Comparison of ENCODE assay signal across 21 cellular contexts in genomic region chrX:49992809-49993208, GRCh38.
DNase-seq lines count a peak whose midpoint lies in the region; ATAC-seq, FAIRE-seq and TF ChIP-seq lines count a peak whose summit lies in the region.
"Had no signal": no experiment of that assay in that cellular context is flagged by ENCODE, and none has a peak within 500 bp of the region (broad histone marks: within the 10 kb centered on the region; RNA-seq: fewer than 3 reads in every experiment).

No MANE protein-coding gene starts in this region.

- intact Hi-C loops in heart right ventricle (cut with DNase I) (no loop called here), left colon (cut with DNase I, micrococcal nuclease) (no loop called here)

- H3K9me3 Mint-ChIP-seq in stimulated activated naive B cell treated with anti-CD40 and anti-IgM and Interleukin-4, amounts not matched to agents 10 μg/mL and 1 μg/mL and 100 μg/mL, for 72 hours: no peaks in the 10 kb centered on the region
- no peaks in the 10 kb centered on the region for H3K9me3 Mint-ChIP-seq in activated CD4-positive, alpha-beta memory T cell treated with anti-CD3 and anti-CD28 coated beads, Interleukin-2, amount 10 ng/mL, durations not matched to agents 7 days and 5 days
- H3K9me3 Mint-ChIP-seq: CD4-positive, alpha-beta T cell had no signal

- H3K27ac ChIP-seq in heart right ventricle (peak overlapping the region in 1 of 10 donors; percentile 48), right atrium auricular region (no peak overlapping the region)

- peak in 1 of 2 donors; percentile 3 for DNase-seq in heart right ventricle
- DNase-seq in right atrium auricular region (ENCODE audit: low spot score): no peak
- DNase-seq in cardiac fibroblast (ENCODE audit: low read depth in 2 of 2): peak; percentile 17 to 26
- DNase-seq in left colon: no peak
- DNase-seq in stimulated activated naive B cell treated with anti-CD40 and anti-IgM and Interleukin-4, amounts not matched to agents 10 μg/mL and 1 μg/mL and 100 μg/mL, for 72 hours: no peak
- no peak for DNase-seq in activated CD4-positive, alpha-beta memory T cell treated with anti-CD3 and anti-CD28 coated beads, Interleukin-2, amount 10 ng/mL, durations not matched to agents 7 days and 5 days
- DNase-seq in urothelium cell line (ENCODE audit: low spot score): no peak
- DNase-seq in NCI-H187 treated with DMSO at 0.1 percent for 48 hours (lab: John Stamatoyannopoulos, UW): no peak
- DNase-seq: CD4-positive, alpha-beta T cell; DMS153; GF-D8; IMR-90; NCI-H1694 treated with DMSO at 0.1 percent for 48 hours; NCI-H2107; NCI-H2227 treated with DMSO at 0.1 percent for 48 hours; NCI-H524; NCI-H82; OCI-M1; SHP77 treated with DMSO at 0.1 percent for 48 hours had no signal

- peaks cover 6 to 19% of the 10 kb centered on the region in 2 donors for H3K36me3 Mint-ChIP-seq in stimulated activated naive B cell treated with anti-CD40 and anti-IgM and Interleukin-4, amounts not matched to agents 10 μg/mL and 1 μg/mL and 100 μg/mL, for 72 hours
- H3K36me3 Mint-ChIP-seq in activated CD4-positive, alpha-beta memory T cell treated with anti-CD3 and anti-CD28 coated beads, Interleukin-2, amount 10 ng/mL, durations not matched to agents 7 days and 5 days (ENCODE audit: low read depth): no peaks in the 10 kb centered on the region

- H3K4me3 ChIP-seq in heart right ventricle (no peak overlapping the region), right atrium auricular region (no peak overlapping the region), cardiac fibroblast (replicated peaks in 1 of 2; ENCODE audit: low read depth in 2 of 2, low read length in 2 of 2) (no peak overlapping the region)
- H3K4me3 ChIP-seq: HAP-1 had no signal

- no peaks in the 10 kb centered on the region for H3K27me3 Mint-ChIP-seq in stimulated activated naive B cell treated with anti-CD40 and anti-IgM and Interleukin-4, amounts not matched to agents 10 μg/mL and 1 μg/mL and 100 μg/mL, for 72 hours
- no peaks in the 10 kb centered on the region for H3K27me3 Mint-ChIP-seq in activated CD4-positive, alpha-beta memory T cell treated with anti-CD3 and anti-CD28 coated beads, Interleukin-2, amount 10 ng/mL, durations not matched to agents 7 days and 5 days
- H3K27me3 Mint-ChIP-seq: CD4-positive, alpha-beta T cell had no signal

- POLR2A ChIA-PET in activated CD4-positive, alpha-beta memory T cell treated with anti-CD3 and anti-CD28 coated beads, Interleukin-2, amount 10 ng/mL, durations not matched to agents 7 days and 5 days (lab: Charles Lee): interaction anchor here (0.6 kb wide), 1 partner anchor 9 kb away, joined by 3 read pairs; no protein-coding TSS in a partner anchor

- no peaks in the 10 kb centered on the region for H3K9me3 ChIP-seq in heart right ventricle
- no peaks in the 10 kb centered on the region for H3K9me3 ChIP-seq in right atrium auricular region
- H3K9me3 ChIP-seq: HAP-1 had no signal

- H3K36me3 ChIP-seq in heart right ventricle: no peaks in the 10 kb centered on the region
- no peaks in the 10 kb centered on the region for H3K36me3 ChIP-seq in right atrium auricular region
- H3K36me3 ChIP-seq: HAP-1 had no signal

- H3K27ac Mint-ChIP-seq in stimulated activated naive B cell treated with anti-CD40 and anti-IgM and Interleukin-4, amounts not matched to agents 10 μg/mL and 1 μg/mL and 100 μg/mL, for 72 hours: peak overlapping the region; percentile 15
- no peak overlapping the region for H3K27ac Mint-ChIP-seq in activated CD4-positive, alpha-beta memory T cell treated with anti-CD3 and anti-CD28 coated beads, Interleukin-2, amount 10 ng/mL, durations not matched to agents 7 days and 5 days
- H3K27ac Mint-ChIP-seq: CD4-positive, alpha-beta T cell had no signal

- H3K27me3 ChIP-seq in heart right ventricle (peaks cover 0 to 11% (median 0%) of the 10 kb centered on the region in 7 donors), right atrium auricular region (no peaks in the 10 kb centered on the region)

- H3K4me1 Mint-ChIP-seq in stimulated activated naive B cell treated with anti-CD40 and anti-IgM and Interleukin-4, amounts not matched to agents 10 μg/mL and 1 μg/mL and 100 μg/mL, for 72 hours: peaks cover 0 to 15% of the 10 kb centered on the region in 2 donors
- H3K4me1 Mint-ChIP-seq in activated CD4-positive, alpha-beta memory T cell treated with anti-CD3 and anti-CD28 coated beads, Interleukin-2, amount 10 ng/mL, durations not matched to agents 7 days and 5 days: no peaks in the 10 kb centered on the region

- H3K4me1 ChIP-seq in heart right ventricle: peaks cover 0 to 13% (median 0%) of the 10 kb centered on the region in 9 donors
- no peaks in the 10 kb centered on the region for H3K4me1 ChIP-seq in right atrium auricular region

- ATAC-seq in heart right ventricle: peak in 5 of 8 donors; percentile 29 to 56 (median 37)
- ATAC-seq in left colon: peak; percentile 74
- no peak for ATAC-seq in stimulated activated naive B cell treated with anti-CD40 and anti-IgM and Interleukin-4, amounts not matched to agents 10 μg/mL and 1 μg/mL and 100 μg/mL, for 72 hours (replicated peaks)

- TF ChIP-seq CTCF in heart right ventricle (IDR thresholded peaks at IDR 0.05): no peak
- TF ChIP-seq CTCF in right atrium auricular region (IDR thresholded peaks at IDR 0.05): no peak
- no peak for TF ChIP-seq CTCF in cardiac fibroblast (IDR thresholded peaks at IDR 0.05; ENCODE audit: low read depth, low read length)

- H3K4me3 Mint-ChIP-seq in stimulated activated naive B cell treated with anti-CD40 and anti-IgM and Interleukin-4, amounts not matched to agents 10 μg/mL and 1 μg/mL and 100 μg/mL, for 72 hours: no peak overlapping the region
- no peak overlapping the region for H3K4me3 Mint-ChIP-seq in activated CD4-positive, alpha-beta memory T cell treated with anti-CD3 and anti-CD28 coated beads, Interleukin-2, amount 10 ng/mL, durations not matched to agents 7 days and 5 days
- H3K4me3 Mint-ChIP-seq: CD4-positive, alpha-beta T cell had no signal

- CTCF ChIA-PET in activated CD4-positive, alpha-beta memory T cell treated with anti-CD3 and anti-CD28 coated beads, Interleukin-2, amount 10 ng/mL, durations not matched to agents 7 days and 5 days (lab: Charles Lee): interaction anchor here (1.5 kb wide), 1 partner anchor 73 kb away, joined by 3 read pairs; no protein-coding TSS in a partner anchor

- FAIRE-seq in urothelium cell line (lab: Jason Lieb, UNC): no peak
- FAIRE-seq: HTR-8/SVneo had no signal

Comparison
In these comparisons a context has a peak if more than half of its experiments do, and no peak if none do; other contexts are left out.
1. ATAC-seq: peak in heart right ventricle (5 of 8) and left colon (single experiment); none in stimulated activated naive B cell treated with anti-CD40 and anti-IgM and Interleukin-4, amounts not matched to agents 10 μg/mL and 1 μg/mL and 100 μg/mL, for 72 hours (0 of 2).
2. DNase-seq: peak in cardiac fibroblast (2 of 2); none in right atrium auricular region (single experiment), left colon (0 of 2), stimulated activated naive B cell treated with anti-CD40 and anti-IgM and Interleukin-4, amounts not matched to agents 10 μg/mL and 1 μg/mL and 100 μg/mL, for 72 hours (single experiment), activated CD4-positive, alpha-beta memory T cell treated with anti-CD3 and anti-CD28 coated beads, Interleukin-2, amount 10 ng/mL, durations not matched to agents 7 days and 5 days (single experiment), urothelium cell line (single experiment) and NCI-H187 treated with DMSO at 0.1 percent for 48 hours (single experiment).